14 cellular contexts compared by ENCODE assay signal in genomic region chr5:154766558-154767281, GRCh38. TPM values are rescaled to one million over a fixed set of nuclear protein-coding genes. Genes with fewer than 3 reads are reported as not detected.
DNase-seq lines count a peak whose midpoint lies in the region; ATAC-seq and TF ChIP-seq lines count a peak whose summit lies in the region.
"Had no signal": no experiment of that assay in that cellular context is flagged by ENCODE, and none has a peak within 500 bp of the region (broad histone marks: within the 10 kb centered on the region; RNA-seq: fewer than 3 reads in every experiment).

No MANE protein-coding gene starts in this region.

- H3K4me3 Mint-ChIP-seq in activated naive CD4-positive, alpha-beta T cell treated with anti-CD3 and anti-CD28 coated beads for 36 hours = no peak overlapping the region
- no peak overlapping the region for H3K4me3 Mint-ChIP-seq in activated naive CD8-positive, alpha-beta T cell treated with anti-CD3 and anti-CD28 coated beads, Interleukin-2, amount 10 ng/mL, durations not matched to agents 7 days and 5 days
- peak overlapping the region; percentile 10 for H3K4me3 Mint-ChIP-seq in stimulated activated memory B cell treated with anti-CD40 and anti-IgM and Interleukin-4, amounts not matched to agents 10 μg/mL and 1 μg/mL and 100 μg/mL, for 72 hours

- ATAC-seq in activated naive CD8-positive, alpha-beta T cell treated with anti-CD3 and anti-CD28 coated beads, Interleukin-2, amount 10 ng/mL, durations not matched to agents 7 days and 5 days (ENCODE audit: low read depth) = no peak
- no peak for ATAC-seq in stimulated activated memory B cell treated with anti-CD40 and anti-IgM and Interleukin-4, amounts not matched to agents 10 μg/mL and 1 μg/mL and 100 μg/mL, for 72 hours

- TF ChIP-seq CTCF in adrenal gland (IDR thresholded peaks at IDR 0.05) = no peak
- no peak for TF ChIP-seq CTCF in thyroid gland (IDR thresholded peaks at IDR 0.05)

- H3K27ac ChIP-seq in KOPT-K1 (ENCODE audit: low read depth, low read length, poor library complexity, severe bottlenecking) (peak overlapping the region; percentile 21), adrenal gland (no peak overlapping the region), thyroid gland (peak overlapping the region in 1 of 3 donors; percentile 29)
- H3K27ac ChIP-seq: pancreas had no signal

- CTCF ChIA-PET in activated naive CD4-positive, alpha-beta T cell treated with anti-CD3 and anti-CD28 coated beads for 36 hours (lab: Charles Lee) = interaction anchor here (1.0 to 1.2 kb wide), 2 partner anchors 17 to 116 kb away, joined by 3 to 6 read pairs; no protein-coding TSS in a partner anchor

- H3K4me1 ChIP-seq in adrenal gland (replicated peaks in 1 of 2) = peaks cover 47 to 87% of the 10 kb centered on the region in 2 donors
- H3K4me1 ChIP-seq in thyroid gland = peaks cover 57 to 75% of the 10 kb centered on the region in 2 donors

- H3K9me3 ChIP-seq in KOPT-K1 (ENCODE audit: insufficient read depth, low read length, poor library complexity, severe bottlenecking) (no peaks in the 10 kb centered on the region), adrenal gland (replicated peaks in 1 of 3) (no peaks in the 10 kb centered on the region), thyroid gland (no peaks in the 10 kb centered on the region)
- H3K9me3 ChIP-seq: pancreas had no signal

- no peaks in the 10 kb centered on the region for H3K9me3 Mint-ChIP-seq in activated naive CD4-positive, alpha-beta T cell treated with anti-CD3 and anti-CD28 coated beads for 36 hours
- no peaks in the 10 kb centered on the region for H3K9me3 Mint-ChIP-seq in activated naive CD8-positive, alpha-beta T cell treated with anti-CD3 and anti-CD28 coated beads, Interleukin-2, amount 10 ng/mL, durations not matched to agents 7 days and 5 days
- H3K9me3 Mint-ChIP-seq in stimulated activated memory B cell treated with anti-CD40 and anti-IgM and Interleukin-4, amounts not matched to agents 10 μg/mL and 1 μg/mL and 100 μg/mL, for 72 hours = no peaks in the 10 kb centered on the region

- H3K27ac Mint-ChIP-seq in activated naive CD4-positive, alpha-beta T cell treated with anti-CD3 and anti-CD28 coated beads for 36 hours = peak overlapping the region; percentile 66
- peak overlapping the region; percentile 57 for H3K27ac Mint-ChIP-seq in activated naive CD8-positive, alpha-beta T cell treated with anti-CD3 and anti-CD28 coated beads, Interleukin-2, amount 10 ng/mL, durations not matched to agents 7 days and 5 days
- peak overlapping the region; percentile 43 for H3K27ac Mint-ChIP-seq in stimulated activated memory B cell treated with anti-CD40 and anti-IgM and Interleukin-4, amounts not matched to agents 10 μg/mL and 1 μg/mL and 100 μg/mL, for 72 hours

- WGBS in adrenal gland, 4 donors = 75 to 100% (median 85%) methylated on average over 2 to 3 of the region's 3 CpGs
- 64 to 91% methylated on average over 2 to 3 of the region's 3 CpGs for WGBS in thyroid gland, 2 donors

- DNase-seq in activated naive CD4-positive, alpha-beta T cell treated with anti-CD3 and anti-CD28 coated beads for 36 hours = no peak
- no peak for DNase-seq in activated naive CD4-positive, alpha-beta T cell (lab: John Stamatoyannopoulos, UW)
- no peak for DNase-seq in activated naive CD8-positive, alpha-beta T cell treated with anti-CD3 and anti-CD28 coated beads, Interleukin-2, amount 10 ng/mL, durations not matched to agents 7 days and 5 days
- DNase-seq in adrenal gland (no peak), thyroid gland (no peak), putamen (ENCODE audit: low spot score) (no peak)
- DNase-seq: activated CD8-positive, alpha-beta memory T cell treated with anti-CD3 and anti-CD28 coated beads for 24 hours; amygdala; NCI-H2029 treated with DMSO at 0.1 percent for 48 hours; pancreas; substantia nigra had no signal

- H3K4me3 ChIP-seq in adrenal gland (no peak overlapping the region), thyroid gland (replicated peaks in 1 of 3) (no peak overlapping the region)
- H3K4me3 ChIP-seq: pancreas, skin epidermis had no signal

- no peaks in the 10 kb centered on the region for H3K27me3 Mint-ChIP-seq in activated naive CD4-positive, alpha-beta T cell treated with anti-CD3 and anti-CD28 coated beads for 36 hours (ENCODE audit: low read depth)
- no peaks in the 10 kb centered on the region for H3K27me3 Mint-ChIP-seq in activated naive CD8-positive, alpha-beta T cell treated with anti-CD3 and anti-CD28 coated beads, Interleukin-2, amount 10 ng/mL, durations not matched to agents 7 days and 5 days
- no peaks in the 10 kb centered on the region for H3K27me3 Mint-ChIP-seq in stimulated activated memory B cell treated with anti-CD40 and anti-IgM and Interleukin-4, amounts not matched to agents 10 μg/mL and 1 μg/mL and 100 μg/mL, for 72 hours

- H3K36me3 Mint-ChIP-seq in activated naive CD4-positive, alpha-beta T cell treated with anti-CD3 and anti-CD28 coated beads for 36 hours (ENCODE audit: low read depth) = peaks cover 20% of the 10 kb centered on the region
- peaks cover 2% of the 10 kb centered on the region for H3K36me3 Mint-ChIP-seq in activated naive CD8-positive, alpha-beta T cell treated with anti-CD3 and anti-CD28 coated beads, Interleukin-2, amount 10 ng/mL, durations not matched to agents 7 days and 5 days
- H3K36me3 Mint-ChIP-seq in stimulated activated memory B cell treated with anti-CD40 and anti-IgM and Interleukin-4, amounts not matched to agents 10 μg/mL and 1 μg/mL and 100 μg/mL, for 72 hours = peaks cover 7% of the 10 kb centered on the region

- TF ChIP-seq POLR2A in adrenal gland (IDR thresholded peaks at IDR 0.05) = no peak
- no peak for TF ChIP-seq POLR2A in thyroid gland (IDR thresholded peaks at IDR 0.05)

- intact Hi-C loops in activated naive CD4-positive, alpha-beta T cell treated with anti-CD3 and anti-CD28 coated beads for 36 hours (cut with micrococcal nuclease) = no loop called here
- intact Hi-C loops in adrenal gland (cut with DNase I) = no loop called here
- intact Hi-C loops in thyroid gland (cut with DNase I) = no loop called here

- POLR2A ChIA-PET in activated naive CD8-positive, alpha-beta T cell treated with anti-CD3 and anti-CD28 coated beads, Interleukin-2, amount 10 ng/mL, durations not matched to agents 7 days and 5 days (lab: Charles Lee) = no interaction called here

- H3K36me3 ChIP-seq in KOPT-K1 (ENCODE audit: insufficient read depth, low read length) (peaks cover 37% of the 10 kb centered on the region), adrenal gland (replicated peaks in 1 of 2) (no peaks in the 10 kb centered on the region), thyroid gland (no peaks in the 10 kb centered on the region)
- H3K36me3 ChIP-seq: pancreas had no signal

- peaks cover 79% of the 10 kb centered on the region for H3K4me1 Mint-ChIP-seq in activated naive CD4-positive, alpha-beta T cell treated with anti-CD3 and anti-CD28 coated beads for 36 hours (ENCODE audit: low read depth)
- peaks cover 58% of the 10 kb centered on the region for H3K4me1 Mint-ChIP-seq in activated naive CD8-positive, alpha-beta T cell treated with anti-CD3 and anti-CD28 coated beads, Interleukin-2, amount 10 ng/mL, durations not matched to agents 7 days and 5 days
- H3K4me1 Mint-ChIP-seq in stimulated activated memory B cell treated with anti-CD40 and anti-IgM and Interleukin-4, amounts not matched to agents 10 μg/mL and 1 μg/mL and 100 μg/mL, for 72 hours = peaks cover 74% of the 10 kb centered on the region

- H3K27me3 ChIP-seq in adrenal gland (no peaks in the 10 kb centered on the region), thyroid gland (no peaks in the 10 kb centered on the region)
- H3K27me3 ChIP-seq: pancreas had no signal

RNA-seq across cellular contexts. Expression of gene LARP1, which starts 11.5 kb away (rescaled TPM):
- 100 to 1,000 TPM; 200 to 203 TPM for total RNA-seq in activated naive CD4-positive, alpha-beta T cell treated with anti-CD3 and anti-CD28 coated beads for 36 hours
- total RNA-seq in activated naive CD8-positive, alpha-beta T cell treated with anti-CD3 and anti-CD28 coated beads, Interleukin-2, amount 10 ng/mL, durations not matched to agents 7 days and 5 days = 100 to 1,000 TPM; 165 to 175 TPM
- total RNA-seq in adrenal gland = 100 to 1,000 TPM; 105 to 209 (median 157) TPM
- polyA plus RNA-seq in adrenal gland = 100 to 1,000 TPM in 1 of 3 donors, 10 to 100 TPM in 2; 30.5 to 152 (median 55.7) TPM
- total RNA-seq in thyroid gland = 100 to 1,000 TPM; 109 to 192 (median 133) TPM
